In genomic region chr4:3770323-3771166, GRCh38 we compare ENCODE assay signal across 22 cellular contexts. TPM values are rescaled to one million over a fixed set of nuclear protein-coding genes. Genes with fewer than 3 reads are reported as not detected.
DNase-seq lines count a peak whose midpoint lies in the region; ATAC-seq and TF ChIP-seq lines count a peak whose summit lies in the region.
"Had no signal": no experiment of that assay in that cellular context is flagged by ENCODE, and none has a peak within 500 bp of the region (broad histone marks: within the 10 kb centered on the region; RNA-seq: fewer than 3 reads in every experiment).

No MANE protein-coding gene starts in this region.

- H3K4me1 ChIP-seq in BLaER1, result peaks cover 72% of the 10 kb centered on the region
- H3K4me1 ChIP-seq in endodermal cell (ENCODE audit: control insufficient read depth, insufficient read depth, low read length), result peaks cover 16% of the 10 kb centered on the region
- H3K4me1 ChIP-seq in stomach, result peaks cover 0 to 12% (median 5%) of the 10 kb centered on the region in 4 donors

- H3K36me3 ChIP-seq in BLaER1 (no peaks in the 10 kb centered on the region), endodermal cell (ENCODE audit: control insufficient read depth, insufficient read depth, low read length) (no peaks in the 10 kb centered on the region), stomach (no peaks in the 10 kb centered on the region)

- H3K27ac ChIP-seq in BLaER1 (peak overlapping the region; percentile 30; the same call in 1 of the 2 replicates), endodermal cell (ENCODE audit: low read depth, low read length) (no peak overlapping the region), stomach (no peak overlapping the region)
- H3K27ac ChIP-seq: KMS-11 had no signal

- H3K27me3 ChIP-seq in BLaER1, result peaks cover 9% of the 10 kb centered on the region
- peaks cover 5% of the 10 kb centered on the region for H3K27me3 ChIP-seq in endodermal cell (ENCODE audit: control insufficient read depth, insufficient read depth, low read length, poor library complexity, severe bottlenecking)
- peaks cover 0 to 90% (median 36%) of the 10 kb centered on the region in 3 donors for H3K27me3 ChIP-seq in stomach

- H3K9me3 ChIP-seq in BLaER1, result no peaks in the 10 kb centered on the region
- no peaks in the 10 kb centered on the region for H3K9me3 ChIP-seq in endodermal cell (ENCODE audit: control insufficient read depth, low read length)
- H3K9me3 ChIP-seq in stomach, result no peaks in the 10 kb centered on the region
- H3K9me3 ChIP-seq: SK-N-SH had no signal

- H3K27me3 Mint-ChIP-seq in endodermal cell (ENCODE audit: insufficient read depth), result peaks cover 12% of the 10 kb centered on the region

- TF ChIP-seq CTCF in endodermal cell (conservative IDR thresholded peaks at IDR 0.05) (no peak), stomach (IDR thresholded peaks at IDR 0.05) (no peak)

- no peak for TF ChIP-seq POLR2A in stomach (IDR thresholded peaks at IDR 0.05)

- H4K20me1 ChIP-seq in BLaER1, result peaks cover 42% of the 10 kb centered on the region

- peak overlapping the region; percentile 96 for H3K4me2 ChIP-seq in BLaER1
- H3K4me2 ChIP-seq: KMS-11, SK-N-SH had no signal

- intact Hi-C loops in stomach (cut with DNase I; ENCODE audit: low total_unique reads), result no loop called here

- peaks cover 2% of the 10 kb centered on the region for H3K9me3 Mint-ChIP-seq in endodermal cell
- H3K9me3 Mint-ChIP-seq: CD4-positive, alpha-beta T cell had no signal

- peaks cover 18% of the 10 kb centered on the region for H3K4me1 Mint-ChIP-seq in endodermal cell

- H3K9ac ChIP-seq in BLaER1, result no peak overlapping the region
- H3K9ac ChIP-seq in endodermal cell (ENCODE audit: extremely low read depth, low read length, poor library complexity, severe bottlenecking), result no peak overlapping the region
- H3K9ac ChIP-seq: KMS-11, SK-N-SH had no signal

- H3K36me3 Mint-ChIP-seq in endodermal cell (ENCODE audit: low read depth), result no peaks in the 10 kb centered on the region

- TF ChIP-seq EP300 in stomach (IDR thresholded peaks at IDR 0.05), result no peak

- peak; percentile 73 for DNase-seq in COLO668 (lab: John Stamatoyannopoulos, UW; ENCODE audit: unreplicated experiment)
- DNase-seq in SW480 (ENCODE audit: low spot score), result peak; percentile 31
- DNase-seq in endodermal cell, result peak; percentile 72
- DNase-seq in germinal center (ENCODE audit: low spot score), result no peak
- DNase-seq in stomach, result no peak
- no peak for DNase-seq in kidney tubule cell (ENCODE audit: low spot score)
- DNase-seq: CD4-positive, alpha-beta T cell; DMS153; GF-D8; HFFc6; MV-4-11; NCI-H187; NCI-H2107; NCI-H2227 treated with DMSO at 0.1 percent for 48 hours; NCI-H526 treated with DMSO at 0.1 percent for 48 hours; SHP77; SK-N-SH; T-helper 1 cell had no signal

- H3K4me3 ChIP-seq in BLaER1 (0 out of 2 replicates have a peak overlapping the region, but pooled peaks have one; percentile 18), endodermal cell (ENCODE audit: low read length) (no peak overlapping the region), stomach (no peak overlapping the region)

- no peak overlapping the region for H3K4me3 Mint-ChIP-seq in endodermal cell
- H3K4me3 Mint-ChIP-seq: CD4-positive, alpha-beta T cell; HFFc6 had no signal

- no peak for ATAC-seq in GM19467 (IDR thresholded peaks at IDR 0.05; ENCODE audit: unreplicated experiment)

- H3K27ac Mint-ChIP-seq in endodermal cell, result no peak overlapping the region
- H3K27ac Mint-ChIP-seq: CD4-positive, alpha-beta T cell; HFFc6 had no signal

- WGBS in endodermal cell (ENCODE audit: insufficient coverage in 1 of 2, insufficient read length in 1 of 2), 2 experiments, result 79 to 84% methylated on average over 9 to 14 of the region's 14 CpGs
- WGBS in stomach, 5 donors, result 43 to 53% (median 49%) methylated on average over 10 to 14 of the region's 14 CpGs

RNA-seq across cellular contexts. Expression of gene ADRA2C, which starts 4.4 kb away (rescaled TPM):
- total RNA-seq in endodermal cell (10 to 100 TPM; 16.0 to 17.3 TPM), stomach (1 to 10 TPM in 4 of 5 donors, not detected in 1; 1.0 to 3.6 (median 1.3) TPM)
- polyA plus RNA-seq in endodermal cell (2013, experiment 1 of 2), result 6.2 TPM
- 6.1 TPM for polyA plus RNA-seq in endodermal cell (2013, experiment 2 of 2)
- polyA plus RNA-seq in stomach, result 10 to 100 TPM in 1 of 3 donors, under 1 TPM in 1, not detected in 1; 0.31 to 12.6 TPM
- total RNA-seq: CD4-positive, alpha-beta T cell had no signal
- polyA plus RNA-seq: AG04450 had no signal

Comparison
In these comparisons a context has a peak if more than half of its experiments do, and no peak if none do; other contexts are left out.
1. DNase-seq: peak in COLO668 (single experiment), SW480 (single experiment) and endodermal cell (single experiment); none in germinal center (single experiment), stomach (single experiment) and kidney tubule cell (single experiment).